ENCODE assay signal across 8 cellular contexts in genomic region chr17:44828919-44829557, GRCh38.
DNase-seq lines count a peak whose midpoint lies in the region; ATAC-seq and TF ChIP-seq lines count a peak whose summit lies in the region.

No MANE protein-coding gene starts in this region.

- peaks cover 66% of the 10 kb centered on the region for H3K27me3 ChIP-seq in mucosa of stomach (ENCODE audit: control insufficient read depth, insufficient read depth, low read length)

- H3K4me3 ChIP-seq in choroid plexus epithelial cell (ENCODE audit: low read depth, low read length) (peak overlapping the region; percentile 76), mucosa of stomach (ENCODE audit: low read length) (no peak overlapping the region)

- no peak for TF ChIP-seq CTCF in choroid plexus epithelial cell (conservative IDR thresholded peaks at IDR 0.05; ENCODE audit: low read depth, low read length)

- H3K9me3 ChIP-seq in mucosa of stomach (ENCODE audit: control insufficient read depth, low read length), result no peaks in the 10 kb centered on the region

- H3K9ac ChIP-seq in mucosa of stomach (ENCODE audit: low read length), result peak overlapping the region; percentile 44

- DNase-seq in GDM1 (lab: John Stamatoyannopoulos, UW), result peak; percentile 23
- peak; percentile 35 for DNase-seq in NCI-H345 (lab: John Stamatoyannopoulos, UW)
- DNase-seq in choroid plexus epithelial cell (ENCODE audit: low read depth), result peak; percentile 48
- DNase-seq in NCI-H1436 treated with DMSO at 0.1 percent for 48 hours (lab: John Stamatoyannopoulos, UW), result no peak
- no peak for DNase-seq in NK-92 treated with Interleukin-12 subunit alpha and Interleukin-12 subunit beta, amount 100 ng/mL, for 24 hours (lab: John Stamatoyannopoulos, UW)
- DNase-seq in GOT3 (lab: John Stamatoyannopoulos, UW), result no peak

- no peaks in the 10 kb centered on the region for H3K36me3 ChIP-seq in mucosa of stomach (ENCODE audit: control insufficient read depth, insufficient read depth, low read length)

- H3K4me1 ChIP-seq in mucosa of stomach (ENCODE audit: control insufficient read depth, insufficient read depth, low read length), result peaks cover 4% of the 10 kb centered on the region

- no peak for ATAC-seq in HG03571 (IDR thresholded peaks at IDR 0.05; ENCODE audit: unreplicated experiment)

Comparison
In these comparisons a context has a peak if more than half of its experiments do, and no peak if none do; other contexts are left out.
1. DNase-seq: peak in GDM1 (single experiment), NCI-H345 (single experiment) and choroid plexus epithelial cell (single experiment); none in NCI-H1436 treated with DMSO at 0.1 percent for 48 hours (single experiment), NK-92 treated with Interleukin-12 subunit alpha and Interleukin-12 subunit beta, amount 100 ng/mL, for 24 hours (single experiment) and GOT3 (single experiment).